Comparison of ENCODE assay signal across 1 cellular context in genomic region chr16:85571813-85572619, GRCh38.
TF ChIP-seq lines count a peak whose summit lies in the region.

No MANE protein-coding gene starts in this region.

TF ChIP-seq in HEK293, 187 proteins besides CTCF, POLR2A, EP300 and RAD21 (continued from another document):
- TF ChIP-seq ZNF518A (tag by site-specific recombination; conservative IDR thresholded peaks at IDR 0.05; ENCODE audit: low read depth) (no peak), ZNF521 (tag by site-specific recombination; IDR thresholded peaks at IDR 0.05) (peak; percentile 91; the same call in 1 of the 2 replicates), PRDM4 (tag by site-specific recombination; IDR thresholded peaks at IDR 0.05) (peak; percentile 97), ZNF843 (tag by site-specific recombination; IDR thresholded peaks at IDR 0.05) (no peak), MYNN (tag by site-specific recombination; IDR thresholded peaks at IDR 0.05; ENCODE audit: borderline replicate concordance) (no peak), ZNF354C (tag by site-specific recombination; IDR thresholded peaks at IDR 0.05; ENCODE audit: borderline replicate concordance, low read depth) (0 out of 2 replicates have a peak, but pooled peaks have one; percentile 3), SCRT1 (tag by site-specific recombination; IDR thresholded peaks at IDR 0.05; ENCODE audit: borderline replicate concordance) (peak; percentile 78), KLF9 (tag by site-specific recombination; IDR thresholded peaks at IDR 0.05; ENCODE audit: low read depth) (peak; percentile 56; the same call in 1 of the 2 replicates)
- TF ChIP-seq, protein P1, sequence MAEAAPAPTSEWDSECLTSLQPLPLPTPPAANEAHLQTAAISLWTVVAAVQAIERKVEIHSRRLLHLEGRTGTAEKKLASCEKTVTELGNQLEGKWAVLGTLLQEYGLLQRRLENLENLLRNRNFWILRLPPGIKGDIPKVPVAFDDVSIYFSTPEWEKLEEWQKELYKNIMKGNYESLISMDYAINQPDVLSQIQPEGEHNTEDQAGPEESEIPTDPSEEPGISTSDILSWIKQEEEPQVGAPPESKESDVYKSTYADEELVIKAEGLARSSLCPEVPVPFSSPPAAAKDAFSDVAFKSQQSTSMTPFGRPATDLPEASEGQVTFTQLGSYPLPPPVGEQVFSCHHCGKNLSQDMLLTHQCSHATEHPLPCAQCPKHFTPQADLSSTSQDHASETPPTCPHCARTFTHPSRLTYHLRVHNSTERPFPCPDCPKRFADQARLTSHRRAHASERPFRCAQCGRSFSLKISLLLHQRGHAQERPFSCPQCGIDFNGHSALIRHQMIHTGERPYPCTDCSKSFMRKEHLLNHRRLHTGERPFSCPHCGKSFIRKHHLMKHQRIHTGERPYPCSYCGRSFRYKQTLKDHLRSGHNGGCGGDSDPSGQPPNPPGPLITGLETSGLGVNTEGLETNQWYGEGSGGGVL (tag by site-specific recombination; IDR thresholded peaks at IDR 0.05): peak; percentile 11
